24 cellular contexts compared by ENCODE assay signal in genomic region chr14:90732142-90732541, GRCh38.
DNase-seq lines count a peak whose midpoint lies in the region; ATAC-seq, FAIRE-seq and TF ChIP-seq lines count a peak whose summit lies in the region.
"Had no signal": no experiment of that assay in that cellular context is flagged by ENCODE, and none has a peak within 500 bp of the region (broad histone marks: within the 10 kb centered on the region; RNA-seq: fewer than 3 reads in every experiment).

No MANE protein-coding gene starts in this region.

- H3K4me2 ChIP-seq in HepG2 (ENCODE audit: low read depth, low read length): no peak overlapping the region

- no peak for TF ChIP-seq EP300 in HepG2 (IDR thresholded peaks at IDR 0.05; ENCODE audit: low read depth in 2 of 2, low read length in 2 of 2)
- TF ChIP-seq EP300 in HepG2 (CRISPR knock-in tag; IDR thresholded peaks at IDR 0.05; ENCODE audit: borderline replicate concordance): no peak

- H3K4me1 ChIP-seq in right lobe of liver (no peaks in the 10 kb centered on the region), HepG2 (ENCODE audit: insufficient read depth, low read length) (no peaks in the 10 kb centered on the region)

- TF ChIP-seq CTCF in right lobe of liver (IDR thresholded peaks at IDR 0.05) (no peak), HepG2 (CRISPR knock-in tag; IDR thresholded peaks at IDR 0.05) (no peak)

- CTCF ChIA-PET in HepG2 (lab: Yijun Ruan, JAX; ENCODE audit: low intra/inter-chr PET ratio, low total read pairs): no interaction called here

- no peaks in the 10 kb centered on the region for H3K79me2 ChIP-seq in HepG2 (ENCODE audit: insufficient read depth, low read length)

- no peak overlapping the region for H3K9ac ChIP-seq in HepG2 (ENCODE audit: insufficient read depth, low read depth, low read length)

- DNase-seq in right lobe of liver (no peak), HepG2 (ENCODE audit: low spot score) (no peak), SIG-M5 treated with dmso at 0.1 percent for 504 hours (lab: John Stamatoyannopoulos, UW; ENCODE audit: unreplicated experiment) (peak; percentile 84), NCI-H2029 (lab: John Stamatoyannopoulos, UW) (no peak), NCI-H1048 (lab: John Stamatoyannopoulos, UW) (no peak), epidermal melanocyte (ENCODE audit: insufficient read length, low spot score) (no peak)
- DNase-seq in stimulated activated effector memory CD8-positive, alpha-beta T cell treated with anti-CD3 and anti-CD28 coated beads, Interleukin-12 subunit alpha, Interleukin-12 subunit beta, amount 100 ng/mL, for 72 hours (ENCODE audit: low spot score in 2 of 2): no peak
- DNase-seq: activated CD4-positive, alpha-beta T cell treated with anti-CD3 and anti-CD28 coated beads for 36 hours; activated CD8-positive, alpha-beta memory T cell treated with anti-CD3 and anti-CD28 coated beads for 24 hours; activated naive CD4-positive, alpha-beta T cell treated with Interleukin-2 at 50 U/mL for 16 hours; activated T-cell treated with anti-CD3 and anti-CD28 coated beads, Interleukin-2, amount 50 U/mL, for 48 hours; anterior cingulate cortex; kidney; mesendoderm; naive B cell; NCI-H2107; NK-92 treated with Interleukin-12 subunit alpha and Interleukin-12 subunit beta, amount 100 ng/mL, for 24 hours; retina; stimulated activated CD4-positive, alpha-beta T cell treated with anti-CD3 and anti-CD28 coated beads, Interleukin-4, amount 100 ng/mL, for 4 hours; stomach; transverse colon had no signal

- no peaks in the 10 kb centered on the region for H4K20me1 ChIP-seq in HepG2 (ENCODE audit: insufficient read depth, low read length)

- H3K36me3 Mint-ChIP-seq in stimulated activated effector memory CD8-positive, alpha-beta T cell treated with anti-CD3 and anti-CD28 coated beads, Interleukin-12 subunit alpha, Interleukin-12 subunit beta, amount 100 ng/mL, for 72 hours: no peaks in the 10 kb centered on the region
- H3K36me3 Mint-ChIP-seq: naive B cell had no signal

- peak; percentile 34 to 65 (median 52) for ATAC-seq in right lobe of liver
- no peak for ATAC-seq in HepG2
- no peak for ATAC-seq in stimulated activated effector memory CD8-positive, alpha-beta T cell treated with anti-CD3 and anti-CD28 coated beads, Interleukin-12 subunit alpha, Interleukin-12 subunit beta, amount 100 ng/mL, for 72 hours
- ATAC-seq: activated CD4-positive, alpha-beta T cell treated with anti-CD3 and anti-CD28 coated beads for 36 hours had no signal

- H3K27ac ChIP-seq in right lobe of liver: no peak overlapping the region
- H3K27ac ChIP-seq in HepG2 (ENCODE audit: extremely low read length, insufficient read depth, low read length): no peak overlapping the region
- H3K27ac ChIP-seq in layer of hippocampus (ENCODE audit: low read depth, low read length): peak overlapping the region; percentile 49
- H3K27ac ChIP-seq: cardiac muscle cell, transverse colon had no signal

- no peaks in the 10 kb centered on the region for H3K9me3 ChIP-seq in right lobe of liver
- H3K9me3 ChIP-seq in HepG2 (ENCODE audit: low read length): no peaks in the 10 kb centered on the region
- H3K9me3 ChIP-seq: stomach, transverse colon had no signal

- intact Hi-C loops in right lobe of liver (cut with DNase I) (no loop called here), HepG2 (cut with micrococcal nuclease; ENCODE audit: unreplicated experiment) (no loop called here)

- no peak overlapping the region for H2AFZ ChIP-seq in HepG2 (ENCODE audit: low read length)

- no peak overlapping the region for H3K27ac Mint-ChIP-seq in stimulated activated effector memory CD8-positive, alpha-beta T cell treated with anti-CD3 and anti-CD28 coated beads, Interleukin-12 subunit alpha, Interleukin-12 subunit beta, amount 100 ng/mL, for 72 hours
- H3K27ac Mint-ChIP-seq: activated CD4-positive, alpha-beta T cell treated with anti-CD3 and anti-CD28 coated beads for 36 hours; naive B cell had no signal

- H3K4me1 Mint-ChIP-seq in stimulated activated effector memory CD8-positive, alpha-beta T cell treated with anti-CD3 and anti-CD28 coated beads, Interleukin-12 subunit alpha, Interleukin-12 subunit beta, amount 100 ng/mL, for 72 hours: no peaks in the 10 kb centered on the region
- H3K4me1 Mint-ChIP-seq: activated CD4-positive, alpha-beta T cell treated with anti-CD3 and anti-CD28 coated beads for 36 hours; naive B cell had no signal

- 70% methylated on average over 5 of the region's 5 CpGs for WGBS in right lobe of liver (ENCODE audit: insufficient coverage, low coverage, low lambda C conversion rate, missing lambda C conversion rate)
- 52% methylated on average over 5 of the region's 5 CpGs for WGBS in HepG2 (ENCODE audit: low lambda C conversion rate)

- H3K27me3 ChIP-seq in right lobe of liver: no peaks in the 10 kb centered on the region
- no peaks in the 10 kb centered on the region for H3K27me3 ChIP-seq in HepG2 (ENCODE audit: control insufficient read depth in 1 of 2, insufficient read depth in 2 of 2, low read length in 2 of 2)
- H3K27me3 ChIP-seq in layer of hippocampus (ENCODE audit: control insufficient read depth, insufficient read depth, low read length): no peaks in the 10 kb centered on the region
- H3K27me3 ChIP-seq: cardiac muscle cell, stomach, transverse colon had no signal

- in situ Hi-C loops in HepG2 (cut with HindIII; ENCODE audit: extremely low pct_ligation_motif_present, low pct_unique_long_range_greater_than_20kb): no loop called here

- H3K4me3 Mint-ChIP-seq in stimulated activated effector memory CD8-positive, alpha-beta T cell treated with anti-CD3 and anti-CD28 coated beads, Interleukin-12 subunit alpha, Interleukin-12 subunit beta, amount 100 ng/mL, for 72 hours: no peak overlapping the region
- H3K4me3 Mint-ChIP-seq: activated CD4-positive, alpha-beta T cell treated with anti-CD3 and anti-CD28 coated beads for 36 hours; naive B cell had no signal

- no peak for TF ChIP-seq RAD21 in HepG2 (CRISPR knock-in tag; IDR thresholded peaks at IDR 0.05)

- POLR2A ChIA-PET in HepG2 (lab: Yijun Ruan, JAX): no interaction called here

- H3K36me3 ChIP-seq in right lobe of liver (peaks cover 0 to 2% (median 0%) of the 10 kb centered on the region in 4 donors), HepG2 (replicated peaks in 1 of 2; ENCODE audit: control insufficient read depth in 1 of 2, insufficient read depth in 2 of 2, low read length in 2 of 2) (no peaks in the 10 kb centered on the region)
- H3K36me3 ChIP-seq: cardiac muscle cell, transverse colon had no signal

- no peak overlapping the region for H3K4me3 ChIP-seq in right lobe of liver
- no peak overlapping the region for H3K4me3 ChIP-seq in HepG2 (replicated peaks in 1 of 3; ENCODE audit: insufficient read depth in 1 of 3, low read depth in 2 of 3, low read length in 3 of 3)
- H3K4me3 ChIP-seq: cardiac muscle cell, stomach, transverse colon had no signal

- TF ChIP-seq POLR2A in right lobe of liver (IDR thresholded peaks at IDR 0.05): no peak
- TF ChIP-seq POLR2A in HepG2 (IDR thresholded peaks at IDR 0.05; ENCODE audit: insufficient read depth in 1 of 2, low read depth in 2 of 2, low read length in 2 of 2): no peak

- no TSS peak for BruUV-seq in HepG2 (replicated peaks; lab: Mats Ljungman, UMichigan)

- no peak for FAIRE-seq in HepG2 (lab: Jason Lieb, UNC)
- FAIRE-seq: TTC549 had no signal

- H3K9me3 Mint-ChIP-seq in stimulated activated effector memory CD8-positive, alpha-beta T cell treated with anti-CD3 and anti-CD28 coated beads, Interleukin-12 subunit alpha, Interleukin-12 subunit beta, amount 100 ng/mL, for 72 hours: no peaks in the 10 kb centered on the region
- H3K9me3 Mint-ChIP-seq: naive B cell had no signal

TF ChIP-seq in HepG2, 621 proteins besides CTCF, POLR2A, EP300 and RAD21:
- TF ChIP-seq PHF20 (CRISPR knock-in tag; IDR thresholded peaks at IDR 0.05) (no peak), ZNF609 (CRISPR knock-in tag; IDR thresholded peaks at IDR 0.05; ENCODE audit: borderline replicate concordance) (no peak), FOXP1 (IDR thresholded peaks at IDR 0.05) (no peak), FOXP1 (CRISPR knock-in tag; IDR thresholded peaks at IDR 0.05) (no peak), ZNF44 (CRISPR knock-in tag; IDR thresholded peaks at IDR 0.05) (no peak), ZEB1 (IDR thresholded peaks at IDR 0.05; ENCODE audit: insufficient replicate concordance, low read depth) (no peak), SRSF9 (IDR thresholded peaks at IDR 0.05; ENCODE audit: borderline replicate concordance, insufficient read depth, low read depth, low read length, poor library complexity, severe bottlenecking) (no peak), ZNF562 (CRISPR knock-in tag; IDR thresholded peaks at IDR 0.05; ENCODE audit: borderline replicate concordance) (no peak)

Comparison
In these comparisons a context has a peak if more than half of its experiments do, and no peak if none do; other contexts are left out.
1. ATAC-seq: peak in right lobe of liver (4 of 4); none in HepG2 (single experiment) and stimulated activated effector memory CD8-positive, alpha-beta T cell treated with anti-CD3 and anti-CD28 coated beads, Interleukin-12 subunit alpha, Interleukin-12 subunit beta, amount 100 ng/mL, for 72 hours (single experiment).